ENCODE assay signal across 15 cellular contexts in genomic region chr6:157230971-157231370, GRCh38.
A peak's percentile ranks its signal among the peaks of the same experiment; 100 is the strongest.
DNase-seq lines count a peak whose midpoint lies in the region; TF ChIP-seq lines count a peak whose summit lies in the region.
"Had no signal": no experiment of that assay in that cellular context is flagged by ENCODE, and none has a peak within 500 bp of the region (broad histone marks: within the 10 kb centered on the region; RNA-seq: fewer than 3 reads in every experiment).

No MANE protein-coding gene starts in this region.

- peaks cover 39% of the 10 kb centered on the region for H3K27me3 Mint-ChIP-seq in endodermal cell (ENCODE audit: insufficient read depth)

- no peaks in the 10 kb centered on the region for H3K9me2 ChIP-seq in GM23248 (ENCODE audit: insufficient read depth)

- H3F3A ChIP-seq in GM23248 (ENCODE audit: insufficient read depth), result peaks cover 6% of the 10 kb centered on the region; the same call in 1 of the 2 replicates

- in situ Hi-C loops in GM23248 (cut with MboI), result no loop called here

- H3K36me3 Mint-ChIP-seq in endodermal cell (ENCODE audit: low read depth), result no peaks in the 10 kb centered on the region

- H4K20me1 ChIP-seq in GM23248 (ENCODE audit: insufficient read depth), result no peaks in the 10 kb centered on the region

- no peak overlapping the region for H3K9ac ChIP-seq in endodermal cell (ENCODE audit: extremely low read depth, low read length, poor library complexity, severe bottlenecking)
- no peak overlapping the region for H3K9ac ChIP-seq in GM23248

- 86 to 98% methylated on average over 8 to 10 of the region's 10 CpGs for WGBS in endodermal cell (ENCODE audit: insufficient coverage in 1 of 2, insufficient read length in 1 of 2), 2 experiments
- WGBS in GM23248 (ENCODE audit: low coverage in 1 of 2, low lambda C conversion rate in 2 of 2, missing lambda C conversion rate in 2 of 2), 2 experiments, result 86 to 92% methylated on average over 10 of the region's 10 CpGs

- H3K9me3 Mint-ChIP-seq in endodermal cell, result no peaks in the 10 kb centered on the region

- TF ChIP-seq CTCF in endodermal cell (conservative IDR thresholded peaks at IDR 0.05), result no peak

- no peak overlapping the region for H3K27ac Mint-ChIP-seq in endodermal cell
- H3K27ac Mint-ChIP-seq: CD14-positive monocyte had no signal

- H3K9me3 ChIP-seq in endodermal cell (ENCODE audit: control insufficient read depth, low read length), result no peaks in the 10 kb centered on the region
- no peaks in the 10 kb centered on the region for H3K9me3 ChIP-seq in GM23248 (ENCODE audit: low read depth)
- H3K9me3 ChIP-seq: SJCRH30 had no signal

- peaks cover 18% of the 10 kb centered on the region for H3K4me1 Mint-ChIP-seq in endodermal cell

- H3K4me3 Mint-ChIP-seq in endodermal cell, result no peak overlapping the region
- H3K4me3 Mint-ChIP-seq: CD14-positive monocyte had no signal

- H3K27me3 ChIP-seq in endodermal cell (ENCODE audit: control insufficient read depth, insufficient read depth, low read length, poor library complexity, severe bottlenecking) (peaks cover 39% of the 10 kb centered on the region), GM23248 (replicated peaks; ENCODE audit: insufficient read depth) (peaks cover 9% of the 10 kb centered on the region)
- H3K27me3 ChIP-seq: SJCRH30 had no signal

- H3K36me3 ChIP-seq in endodermal cell (ENCODE audit: control insufficient read depth, insufficient read depth, low read length), result no peaks in the 10 kb centered on the region
- no peaks in the 10 kb centered on the region for H3K36me3 ChIP-seq in GM23248 (ENCODE audit: low read depth)
- H3K36me3 ChIP-seq: SJCRH30 had no signal

- no peak overlapping the region for H2AFZ ChIP-seq in GM23248

- H3K4me2 ChIP-seq in GM23248 (ENCODE audit: unreplicated experiment), result no peak overlapping the region

- H3K4me1 ChIP-seq in endodermal cell (ENCODE audit: control insufficient read depth, insufficient read depth, low read length), result no peaks in the 10 kb centered on the region
- H3K4me1 ChIP-seq in GM23248 (ENCODE audit: insufficient read depth), result peaks cover 5% of the 10 kb centered on the region

- H3K27ac ChIP-seq in endodermal cell (ENCODE audit: low read depth, low read length) (no peak overlapping the region), GM23248 (no peak overlapping the region)
- H3K27ac ChIP-seq: SJCRH30 had no signal

- no peaks in the 10 kb centered on the region for H3K79me2 ChIP-seq in GM23248 (ENCODE audit: insufficient read depth)

- H3K4me3 ChIP-seq in endodermal cell (ENCODE audit: low read length) (no peak overlapping the region), GM23248 (no peak overlapping the region)
- H3K4me3 ChIP-seq: SJCRH30 had no signal

- peak; percentile 9 for DNase-seq in activated CD4-positive, CD25-positive, alpha-beta regulatory T cell treated with anti-CD3 and anti-CD28 coated beads, Interleukin-2, amount 50 U/mL, for 72 hours
- DNase-seq in activated CD4-positive, CD25-positive, alpha-beta regulatory T cell (lab: John Stamatoyannopoulos, UW), result no peak
- peak; percentile 49 for DNase-seq in NAMALWA (ENCODE audit: low spot score)
- peak; percentile 38 for DNase-seq in endodermal cell
- DNase-seq in posterior vena cava (ENCODE audit: low spot score), result peak; percentile 42
- no peak for DNase-seq in NCI-H1694 treated with DMSO at 0.1 percent for 48 hours (lab: John Stamatoyannopoulos, UW)
- no peak for DNase-seq in GM23248
- DNase-seq in GM03348 (ENCODE audit: low spot score), result no peak
- DNase-seq: EL, GF-D8, NCI-H1105 treated with DMSO at 0.1 percent for 48 hours, NCI-H187, NCI-H2107, SJCRH30 had no signal

- intact Hi-C loops in posterior vena cava (cut with DNase I), result loop anchor here in 1 of 2 donors (5.0 kb wide), 1 partner anchor 41 kb away; no protein-coding TSS in a partner anchor

Comparison
In these comparisons a context has a peak if more than half of its experiments do, and no peak if none do; other contexts are left out.
1. DNase-seq: peak in activated CD4-positive, CD25-positive, alpha-beta regulatory T cell treated with anti-CD3 and anti-CD28 coated beads, Interleukin-2, amount 50 U/mL, for 72 hours (single experiment), NAMALWA (single experiment), endodermal cell (single experiment) and posterior vena cava (single experiment); none in activated CD4-positive, CD25-positive, alpha-beta regulatory T cell (0 of 4), NCI-H1694 treated with DMSO at 0.1 percent for 48 hours (single experiment), GM23248 (single experiment) and GM03348 (single experiment).